14 cellular contexts compared by ENCODE assay signal in the genomic region with DNA sequence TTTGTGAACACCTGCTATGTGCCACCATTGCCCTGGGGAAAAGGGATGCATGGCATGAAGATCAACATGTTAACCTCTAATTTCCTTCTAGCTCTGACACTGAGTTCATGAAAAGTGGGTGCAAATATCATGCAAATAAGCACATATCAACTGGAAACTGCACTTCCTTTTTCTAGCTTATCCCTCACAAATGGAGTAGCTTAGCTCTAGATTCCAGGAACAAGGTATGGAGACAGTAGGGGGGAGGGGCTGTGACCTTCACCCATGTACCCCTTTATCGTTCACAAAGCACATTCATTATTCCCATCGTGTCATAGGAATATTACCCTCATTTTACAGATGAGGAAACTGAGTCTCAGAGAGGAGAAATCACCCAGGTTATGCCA. TPM values are rescaled to one million over a fixed set of nuclear protein-coding genes. Genes with fewer than 3 reads are reported as not detected.
DNase-seq lines count a peak whose midpoint lies in the region; ATAC-seq, FAIRE-seq and TF ChIP-seq lines count a peak whose summit lies in the region.
"Had no signal": no experiment of that assay in that cellular context is flagged by ENCODE, and none has a peak within 500 bp of the region (broad histone marks: within the 10 kb centered on the region; RNA-seq: fewer than 3 reads in every experiment).

No MANE protein-coding gene starts in this region.

- intact Hi-C loops in activated T-helper 1 cell treated with anti-CD3 and anti-CD28 coated beads, Interleukin-12 subunit alpha, Interleukin-12 subunit beta, Interleukin-2, Interleukin-4 antibody, amounts not matched to agents 30 ng/mL and 10 ng/mL and 1 ng/mL, durations not matched to agents 14 hours and 24 hours and 36 hours (cut with micrococcal nuclease) = loop anchor here (5.0 kb wide), 1 partner anchor 113 kb away; no protein-coding TSS in a partner anchor
- intact Hi-C loops in PC-3 (cut with micrococcal nuclease) = no loop called here

- peaks cover 8% of the 10 kb centered on the region; the same call in 2 of the 3 replicates for H3K4me1 ChIP-seq in A549
- no peaks in the 10 kb centered on the region for H3K4me1 ChIP-seq in PC-3 (ENCODE audit: insufficient read depth, low read length)

- H3K9me3 ChIP-seq in A549 = no peaks in the 10 kb centered on the region
- H3K9me3 ChIP-seq in PC-3 (ENCODE audit: low read length) = no peaks in the 10 kb centered on the region

- H3K27ac Mint-ChIP-seq in activated T-helper 1 cell treated with anti-CD3 and anti-CD28 coated beads, Interleukin-12 subunit alpha, Interleukin-12 subunit beta, Interleukin-2, Interleukin-4 antibody, amounts not matched to agents 30 ng/mL and 10 ng/mL and 1 ng/mL, durations not matched to agents 14 hours and 24 hours and 36 hours = peak overlapping the region; percentile 18
- no peak overlapping the region for H3K27ac Mint-ChIP-seq in nephron progenitor cell
- no peak overlapping the region for H3K27ac Mint-ChIP-seq in stimulated activated naive B cell treated with anti-CD40 and anti-IgM and Interleukin-4, amounts not matched to agents 10 μg/mL and 1 μg/mL and 100 μg/mL, for 72 hours
- H3K27ac Mint-ChIP-seq: CD8-positive, alpha-beta T cell; GM23338 had no signal

- H3K4me3 ChIP-seq in A549 (no peak overlapping the region), PC-3 (ENCODE audit: low read length) (no peak overlapping the region), H7 (ENCODE audit: insufficient read depth, low read depth, low read length) (no peak overlapping the region)
- H3K4me3 ChIP-seq: GM23338 had no signal

- TF ChIP-seq EP300 in A549 (IDR thresholded peaks at IDR 0.05) = no peak

- no peak for ATAC-seq in A549
- ATAC-seq in stimulated activated naive B cell treated with anti-CD40 and anti-IgM and Interleukin-4, amounts not matched to agents 10 μg/mL and 1 μg/mL and 100 μg/mL, for 72 hours (replicated peaks) = no peak
- no peak for ATAC-seq in PC-3
- ATAC-seq: CD8-positive, alpha-beta T cell had no signal

- TF ChIP-seq POLR2A in A549 (IDR thresholded peaks at IDR 0.05; ENCODE audit: low read length) (no peak), GM12891 (IDR thresholded peaks at IDR 0.05; ENCODE audit: low read depth, low read length) (no peak)

- no TSS peak for BruUV-seq in PC-3 (replicated peaks; lab: Mats Ljungman, UMichigan)

- peak overlapping the region; percentile 39 for H3K4me3 Mint-ChIP-seq in activated T-helper 1 cell treated with anti-CD3 and anti-CD28 coated beads, Interleukin-12 subunit alpha, Interleukin-12 subunit beta, Interleukin-2, Interleukin-4 antibody, amounts not matched to agents 30 ng/mL and 10 ng/mL and 1 ng/mL, durations not matched to agents 14 hours and 24 hours and 36 hours
- H3K4me3 Mint-ChIP-seq in nephron progenitor cell = peak overlapping the region; percentile 54
- H3K4me3 Mint-ChIP-seq in stimulated activated naive B cell treated with anti-CD40 and anti-IgM and Interleukin-4, amounts not matched to agents 10 μg/mL and 1 μg/mL and 100 μg/mL, for 72 hours = no peak overlapping the region
- H3K4me3 Mint-ChIP-seq: CD8-positive, alpha-beta T cell had no signal

- H3K9me3 Mint-ChIP-seq in activated T-helper 1 cell treated with anti-CD3 and anti-CD28 coated beads, Interleukin-12 subunit alpha, Interleukin-12 subunit beta, Interleukin-2, Interleukin-4 antibody, amounts not matched to agents 30 ng/mL and 10 ng/mL and 1 ng/mL, durations not matched to agents 14 hours and 24 hours and 36 hours = no peaks in the 10 kb centered on the region
- H3K9me3 Mint-ChIP-seq in nephron progenitor cell = peaks cover 44% of the 10 kb centered on the region
- no peaks in the 10 kb centered on the region for H3K9me3 Mint-ChIP-seq in stimulated activated naive B cell treated with anti-CD40 and anti-IgM and Interleukin-4, amounts not matched to agents 10 μg/mL and 1 μg/mL and 100 μg/mL, for 72 hours
- H3K9me3 Mint-ChIP-seq: CD8-positive, alpha-beta T cell; GM23338 had no signal

- H3K27me3 ChIP-seq in PC-3 (ENCODE audit: low read length) (no peaks in the 10 kb centered on the region), H7 (ENCODE audit: control insufficient read depth, insufficient read depth, low read length) (no peaks in the 10 kb centered on the region)

- H3K27me3 Mint-ChIP-seq in activated T-helper 1 cell treated with anti-CD3 and anti-CD28 coated beads, Interleukin-12 subunit alpha, Interleukin-12 subunit beta, Interleukin-2, Interleukin-4 antibody, amounts not matched to agents 30 ng/mL and 10 ng/mL and 1 ng/mL, durations not matched to agents 14 hours and 24 hours and 36 hours (ENCODE audit: insufficient read depth) = no peaks in the 10 kb centered on the region
- H3K27me3 Mint-ChIP-seq in nephron progenitor cell (ENCODE audit: low read depth, poor library complexity) = no peaks in the 10 kb centered on the region
- peaks cover 24 to 32% of the 10 kb centered on the region in 2 donors for H3K27me3 Mint-ChIP-seq in stimulated activated naive B cell treated with anti-CD40 and anti-IgM and Interleukin-4, amounts not matched to agents 10 μg/mL and 1 μg/mL and 100 μg/mL, for 72 hours

- FAIRE-seq in A549 (lab: Jason Lieb, UNC) (peak; percentile 18), GM12891 (lab: Jason Lieb, UNC) (no peak)
- FAIRE-seq: D721Med had no signal

- no peaks in the 10 kb centered on the region for H3F3A ChIP-seq in PC-3 (ENCODE audit: low read length, unreplicated experiment)

- 75% methylated on average over 2 of the region's 2 CpGs for WGBS in A549 (ENCODE audit: missing lambda C conversion rate)

- DNase-seq in A549 (ENCODE audit: low read depth in 1 of 2, low spot score in 1 of 2) (no peak), GM12891 (ENCODE audit: insufficient read length, low spot score) (no peak), nephron progenitor cell (no peak), PC-3 (no peak), H7 (no peak), NCI-H1436 treated with DMSO at 0.1 percent for 48 hours (lab: John Stamatoyannopoulos, UW) (no peak)
- no peak for DNase-seq in activated T-helper 1 cell treated with anti-CD3 and anti-CD28 coated beads, Interleukin-12 subunit alpha, Interleukin-12 subunit beta, Interleukin-2, Interleukin-4 antibody, amounts not matched to agents 30 ng/mL and 10 ng/mL and 1 ng/mL, durations not matched to agents 14 hours and 24 hours and 36 hours (ENCODE audit: low spot score)
- no peak for DNase-seq in stimulated activated naive B cell treated with anti-CD40 and anti-IgM and Interleukin-4, amounts not matched to agents 10 μg/mL and 1 μg/mL and 100 μg/mL, for 72 hours
- DNase-seq: CD8-positive, alpha-beta T cell; NCI-H1417; NCI-H2029 treated with DMSO at 0.1 percent for 48 hours had no signal

- no peak overlapping the region for H2AFZ ChIP-seq in PC-3 (ENCODE audit: low read length)
- H2AFZ ChIP-seq: GM23338 had no signal

- no peaks in the 10 kb centered on the region for H3K36me3 Mint-ChIP-seq in activated T-helper 1 cell treated with anti-CD3 and anti-CD28 coated beads, Interleukin-12 subunit alpha, Interleukin-12 subunit beta, Interleukin-2, Interleukin-4 antibody, amounts not matched to agents 30 ng/mL and 10 ng/mL and 1 ng/mL, durations not matched to agents 14 hours and 24 hours and 36 hours (ENCODE audit: low read depth)
- H3K36me3 Mint-ChIP-seq in nephron progenitor cell (ENCODE audit: low read depth) = no peaks in the 10 kb centered on the region
- peaks cover 0 to 3% of the 10 kb centered on the region in 2 donors for H3K36me3 Mint-ChIP-seq in stimulated activated naive B cell treated with anti-CD40 and anti-IgM and Interleukin-4, amounts not matched to agents 10 μg/mL and 1 μg/mL and 100 μg/mL, for 72 hours
- H3K36me3 Mint-ChIP-seq: CD8-positive, alpha-beta T cell had no signal

- no peak for TF ChIP-seq RAD21 in A549 (conservative IDR thresholded peaks at IDR 0.05 in 1 of 2, IDR thresholded peaks at IDR 0.05 in 1 of 2)

- no peak overlapping the region for H3K4me2 ChIP-seq in A549
- no peak overlapping the region for H3K4me2 ChIP-seq in PC-3 (ENCODE audit: low read length)
- H3K4me2 ChIP-seq: GM23338 had no signal

- H3K9me2 ChIP-seq in PC-3 (replicated peaks; ENCODE audit: low read length) = no peaks in the 10 kb centered on the region

- no peak overlapping the region for H3K27ac ChIP-seq in A549
- H3K27ac ChIP-seq in PC-3 (ENCODE audit: low read length) = no peak overlapping the region

- peaks cover 38% of the 10 kb centered on the region for H3K4me1 Mint-ChIP-seq in activated T-helper 1 cell treated with anti-CD3 and anti-CD28 coated beads, Interleukin-12 subunit alpha, Interleukin-12 subunit beta, Interleukin-2, Interleukin-4 antibody, amounts not matched to agents 30 ng/mL and 10 ng/mL and 1 ng/mL, durations not matched to agents 14 hours and 24 hours and 36 hours (ENCODE audit: low read depth)
- H3K4me1 Mint-ChIP-seq in nephron progenitor cell = peaks cover 44% of the 10 kb centered on the region
- H3K4me1 Mint-ChIP-seq in stimulated activated naive B cell treated with anti-CD40 and anti-IgM and Interleukin-4, amounts not matched to agents 10 μg/mL and 1 μg/mL and 100 μg/mL, for 72 hours = peaks cover 14 to 18% of the 10 kb centered on the region in 2 donors

- TF ChIP-seq CTCF in A549 (IDR thresholded peaks at IDR 0.05) (no peak), nephron progenitor cell (IDR thresholded peaks at IDR 0.05) (no peak), PC-3 (conservative IDR thresholded peaks at IDR 0.05; ENCODE audit: low read depth, low read length) (no peak)

- no peaks in the 10 kb centered on the region for H3K79me2 ChIP-seq in PC-3 (ENCODE audit: low read length)

- H4K20me1 ChIP-seq in PC-3 (ENCODE audit: low read length) = no peaks in the 10 kb centered on the region

- H3K9ac ChIP-seq in PC-3 (ENCODE audit: low read length) = no peak overlapping the region

- no peaks in the 10 kb centered on the region for H3K36me3 ChIP-seq in PC-3 (ENCODE audit: low read depth, low read length)
- no peaks in the 10 kb centered on the region for H3K36me3 ChIP-seq in H7 (replicated peaks; ENCODE audit: control insufficient read depth, insufficient read depth, low read length)

- CTCF ChIA-PET in A549 (lab: Yijun Ruan, JAX) = interaction anchor here (1.4 kb wide), 1 partner anchor 26 kb away, joined by 5 read pairs; no protein-coding TSS in a partner anchor
- CTCF ChIA-PET in PC-3 (lab: Charles Lee) = no interaction called here

- POLR2A ChIA-PET in A549 (lab: Yijun Ruan, JAX) (no interaction called here), PC-3 (lab: Charles Lee; ENCODE audit: unreplicated experiment) (no interaction called here)

TF ChIP-seq in GM12891, 5 proteins besides CTCF, POLR2A, EP300 and RAD21 (continues in another document):
- TF ChIP-seq TAF1 (IDR thresholded peaks at IDR 0.05; ENCODE audit: low read depth, low read length) = no peak

RNA-seq across cellular contexts. Expression of a gene that starts 37.4 kb away (rescaled TPM):
- polyA plus RNA-seq in A549 (2011; rRNA removed) (1.6 and 1.9 TPM in 2 replicates), A549 (2017; fragmentation: RNase III; extraction: RNeasy Plus Mini Kit Qiagen cat#74134 plus additional on column Dnase treatment) (1.2 to 1.7 TPM (median 1.5 TPM) in 3 replicates)
- polyA plus RNA-seq in A549 (2012; cell fraction: cytosol; rRNA removed) = 0.91 and 1.4 TPM in 2 replicates
- polyA plus RNA-seq in A549 (2012; cell fraction: nucleus; rRNA removed) = 2.6 and 3.2 TPM in 2 replicates
- polyA minus RNA-seq in A549 (2011; rRNA and poly(A)+ RNA removed) = 2.7 and 4.4 TPM in 2 replicates
- 0.03 TPM for polyA plus RNA-seq in GM12891 (2012; ENCODE audit: low read depth, missing spikeins)
- 2.3 and 2.6 TPM in 2 replicates for total RNA-seq in activated T-helper 1 cell treated with anti-CD3 and anti-CD28 coated beads, Interleukin-12 subunit alpha, Interleukin-12 subunit beta, Interleukin-2, Interleukin-4 antibody, amounts not matched to agents 30 ng/mL and 10 ng/mL and 1 ng/mL, durations not matched to agents 14 hours and 24 hours and 36 hours
- 0.69 and 0.91 TPM in 2 replicates for total RNA-seq in PC-3 (2014; rRNA removed)
- total RNA-seq in H7 (2014; rRNA removed; shearing (Covaris generic)) = 9.5 and 16.1 TPM in 2 replicates
- total RNA-seq: CD8-positive, alpha-beta T cell; OCI-LY7 had no signal

Comparison
In these comparisons a context has a peak if more than half of its experiments do, and no peak if none do; other contexts are left out.
1. H3K4me3 Mint-ChIP-seq: peak in activated T-helper 1 cell treated with anti-CD3 and anti-CD28 coated beads, Interleukin-12 subunit alpha, Interleukin-12 subunit beta, Interleukin-2, Interleukin-4 antibody, amounts not matched to agents 30 ng/mL and 10 ng/mL and 1 ng/mL, durations not matched to agents 14 hours and 24 hours and 36 hours (single experiment) and nephron progenitor cell (single experiment); none in stimulated activated naive B cell treated with anti-CD40 and anti-IgM and Interleukin-4, amounts not matched to agents 10 μg/mL and 1 μg/mL and 100 μg/mL, for 72 hours (0 of 2).